In the genomic region with DNA sequence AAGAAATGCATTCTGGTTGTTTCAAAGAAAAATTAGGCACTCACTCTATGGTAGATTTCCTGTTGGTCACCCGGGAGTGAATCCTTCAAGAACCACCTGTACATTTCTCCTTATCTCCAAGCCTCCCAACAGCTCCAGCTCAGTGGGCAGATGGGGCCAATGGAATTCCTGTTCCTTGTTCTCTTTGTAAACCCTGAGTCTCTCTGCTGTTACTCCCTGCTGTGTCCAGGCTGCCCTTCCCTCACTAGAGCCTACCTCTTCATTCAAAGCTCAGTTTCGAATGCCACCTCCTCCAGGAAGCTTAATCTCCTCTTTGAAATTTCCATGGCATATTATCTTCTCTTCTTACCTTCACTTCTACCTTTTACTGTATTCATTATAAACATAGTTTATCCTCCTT, we compare ENCODE assay signal across 14 cellular contexts. TPM values are rescaled to one million over a fixed set of nuclear protein-coding genes. Genes with fewer than 3 reads are reported as not detected.
DNase-seq lines count a peak whose midpoint lies in the region; ATAC-seq and TF ChIP-seq lines count a peak whose summit lies in the region.
"Had no signal": no experiment of that assay in that cellular context is flagged by ENCODE, and none has a peak within 500 bp of the region (broad histone marks: within the 10 kb centered on the region; RNA-seq: fewer than 3 reads in every experiment).

No MANE protein-coding gene starts in this region.

- no peaks in the 10 kb centered on the region for H3K9me3 Mint-ChIP-seq in endodermal cell

- no peak overlapping the region for H2AFZ ChIP-seq in IMR-90 (replicated peaks; ENCODE audit: low read length, poor library complexity)

- no peak overlapping the region for H3K4me3 Mint-ChIP-seq in endodermal cell
- H3K4me3 Mint-ChIP-seq: CD4-positive, CD25-positive, alpha-beta regulatory T cell had no signal

- no peak overlapping the region for H3K14ac ChIP-seq in IMR-90 (replicated peaks; ENCODE audit: low read depth, low read length)

- no peak overlapping the region for H4K8ac ChIP-seq in IMR-90 (ENCODE audit: low read depth in 2 of 2, low read length in 2 of 2)
- H4K8ac ChIP-seq in mesendoderm (ENCODE audit: low read depth, low read length), result no peak overlapping the region

- H2AK5ac ChIP-seq in IMR-90 (ENCODE audit: low read depth, low read length) (no peak overlapping the region), mesendoderm (ENCODE audit: low read length) (no peak overlapping the region)

- peaks cover 25% of the 10 kb centered on the region for H3K27me3 Mint-ChIP-seq in endodermal cell (ENCODE audit: insufficient read depth)

- H4K91ac ChIP-seq in IMR-90 (ENCODE audit: insufficient read depth, low read depth, low read length), result no peak overlapping the region

- POLR2A ChIA-PET in IMR-90 (lab: Charles Lee; ENCODE audit: unreplicated experiment), result interaction anchor here (0.5 kb wide), 1 partner anchor 46 kb away, joined by 4 read pairs; no protein-coding TSS in a partner anchor

- TF ChIP-seq CTCF in IMR-90 (conservative IDR thresholded peaks at IDR 0.05; ENCODE audit: low read depth, low read length), result no peak
- TF ChIP-seq CTCF in endodermal cell (conservative IDR thresholded peaks at IDR 0.05), result no peak
- no peak for TF ChIP-seq CTCF in gastrocnemius medialis (IDR thresholded peaks at IDR 0.05 in 4 of 5, conservative IDR thresholded peaks at IDR 0.05 in 1 of 5)

- peaks cover 2% of the 10 kb centered on the region for H3K36me3 Mint-ChIP-seq in endodermal cell (ENCODE audit: low read depth)
- H3K36me3 Mint-ChIP-seq: CD4-positive, CD25-positive, alpha-beta regulatory T cell had no signal

- no peaks in the 10 kb centered on the region for H4K20me1 ChIP-seq in IMR-90 (ENCODE audit: insufficient read depth, low read length)

- H3K27ac Mint-ChIP-seq in endodermal cell, result peak overlapping the region; percentile 3
- H3K27ac Mint-ChIP-seq: CD4-positive, CD25-positive, alpha-beta regulatory T cell had no signal

- H3K36me3 ChIP-seq in IMR-90 (ENCODE audit: control insufficient read depth, insufficient read depth, low read length) (no peaks in the 10 kb centered on the region), endodermal cell (ENCODE audit: control insufficient read depth, insufficient read depth, low read length) (no peaks in the 10 kb centered on the region), mesendoderm (ENCODE audit: control insufficient read depth, insufficient read depth, low read length) (no peaks in the 10 kb centered on the region), gastrocnemius medialis (no peaks in the 10 kb centered on the region)
- H3K36me3 ChIP-seq: BLaER1 treated with 17β-estradiol and CSF1 and Interleukin-3, amounts not matched to agents 10 nM and 100 nM; HAP-1 had no signal

- CTCF ChIA-PET in IMR-90 (lab: Yijun Ruan, JAX), result no interaction called here

- in situ Hi-C loops in IMR-90 (cut with MboI; ENCODE audit: low sequenced_read_pairs) (no loop called here), gastrocnemius medialis (cut with MboI; ENCODE audit: low sequenced_read_pairs in 4 of 4) (no loop called here)

- no peak overlapping the region for H3K4ac ChIP-seq in IMR-90 (ENCODE audit: low read depth, low read length)
- no peak overlapping the region for H3K4ac ChIP-seq in mesendoderm (ENCODE audit: low read depth, low read length)

- TF ChIP-seq POLR2A in IMR-90 (IDR thresholded peaks at IDR 0.05; ENCODE audit: low read depth, low read length) (no peak), gastrocnemius medialis (IDR thresholded peaks at IDR 0.05) (no peak)

- no TSS peak for BruUV-seq in IMR-90 (replicated peaks; lab: Mats Ljungman, UMichigan)

- no peak overlapping the region for H2AK9ac ChIP-seq in IMR-90 (replicated peaks; ENCODE audit: low read depth, low read length, poor library complexity)

- no peaks in the 10 kb centered on the region for H3K79me1 ChIP-seq in IMR-90 (ENCODE audit: low read depth in 1 of 2, low read length in 2 of 2)
- no peaks in the 10 kb centered on the region for H3K79me1 ChIP-seq in mesendoderm (ENCODE audit: low read length)

- no peaks in the 10 kb centered on the region for H3K9me1 ChIP-seq in IMR-90 (ENCODE audit: insufficient read depth, low read length)

- H2BK120ac ChIP-seq in IMR-90 (ENCODE audit: low read depth, low read length), result peak overlapping the region; percentile 45
- H2BK120ac ChIP-seq in mesendoderm (ENCODE audit: low read depth, low read length), result no peak overlapping the region

- H3K23ac ChIP-seq in IMR-90 (ENCODE audit: low read depth, low read length) (no peak overlapping the region), mesendoderm (ENCODE audit: low read length) (no peak overlapping the region)

- H3K27ac ChIP-seq in IMR-90 (ENCODE audit: insufficient read depth, low read length), result no peak overlapping the region
- no peak overlapping the region for H3K27ac ChIP-seq in endodermal cell (ENCODE audit: low read depth, low read length)
- no peak overlapping the region for H3K27ac ChIP-seq in mesendoderm (ENCODE audit: low read depth, low read length)
- no peak overlapping the region for H3K27ac ChIP-seq in gastrocnemius medialis
- H3K27ac ChIP-seq: BLaER1 treated with 17β-estradiol and CSF1 and Interleukin-3, amounts not matched to agents 10 nM and 100 nM had no signal

- H2BK20ac ChIP-seq in IMR-90 (ENCODE audit: low read depth, low read length), result no peak overlapping the region; the same call in 1 of the 2 replicates

- dilution Hi-C loops in IMR-90 (cut with HindIII; ENCODE audit: low sequenced_read_pairs, unreplicated experiment), result no loop called here

- H3K18ac ChIP-seq in IMR-90 (ENCODE audit: low read depth, low read length), result no peak overlapping the region
- no peak overlapping the region for H3K18ac ChIP-seq in mesendoderm (ENCODE audit: low read length)

- H3K4me1 ChIP-seq in IMR-90 (ENCODE audit: control insufficient read depth, insufficient read depth, low read length) (peaks cover 4% of the 10 kb centered on the region; the same call in 1 of the 2 replicates), endodermal cell (ENCODE audit: control insufficient read depth, insufficient read depth, low read length) (peaks cover 12% of the 10 kb centered on the region), mesendoderm (ENCODE audit: control insufficient read depth, low read depth, low read length) (peaks cover 7% of the 10 kb centered on the region), gastrocnemius medialis (peaks cover 0 to 12% of the 10 kb centered on the region in 2 donors)
- H3K4me1 ChIP-seq: HAP-1 had no signal

- no peak overlapping the region for H2BK5ac ChIP-seq in IMR-90 (ENCODE audit: low read depth, low read length, poor library complexity, severe bottlenecking)
- no peak overlapping the region for H2BK5ac ChIP-seq in mesendoderm (ENCODE audit: low read length)

- H3K56ac ChIP-seq in IMR-90 (ENCODE audit: extremely low read depth, insufficient read depth, low read length), result no peak overlapping the region
- no peak overlapping the region for H3K56ac ChIP-seq in mesendoderm (ENCODE audit: low read length)

- H3K4me2 ChIP-seq in IMR-90 (ENCODE audit: low read depth, low read length) (no peak overlapping the region), mesendoderm (ENCODE audit: low read length) (no peak overlapping the region)
- H3K4me2 ChIP-seq: BLaER1 treated with 17β-estradiol and CSF1 and Interleukin-3, amounts not matched to agents 10 nM and 100 nM had no signal

- ATAC-seq in IMR-90 (ENCODE audit: low read depth), result no peak
- ATAC-seq in HG02981 (IDR thresholded peaks at IDR 0.05; ENCODE audit: unreplicated experiment), result no peak
- no peak for ATAC-seq in gastrocnemius medialis
- ATAC-seq: K562 had no signal

- no peaks in the 10 kb centered on the region for H3K27me3 ChIP-seq in IMR-90 (ENCODE audit: control insufficient read depth, insufficient read depth, low read length)
- H3K27me3 ChIP-seq in endodermal cell (ENCODE audit: control insufficient read depth, insufficient read depth, low read length, poor library complexity, severe bottlenecking), result peaks cover 10% of the 10 kb centered on the region
- H3K27me3 ChIP-seq in mesendoderm (ENCODE audit: insufficient read depth, low read length, poor library complexity), result no peaks in the 10 kb centered on the region
- H3K27me3 ChIP-seq in gastrocnemius medialis, result peaks cover 3 to 8% (median 6%) of the 10 kb centered on the region in 3 donors

- no peak for TF ChIP-seq RAD21 in IMR-90 (IDR thresholded peaks at IDR 0.05; ENCODE audit: low read length)

- DNase-seq in ELF-1 (ENCODE audit: low read depth, low spot score), result peak; percentile 15
- no peak for DNase-seq in IMR-90
- peak; percentile 65 for DNase-seq in endodermal cell
- peak; percentile 77 for DNase-seq in mesendoderm
- DNase-seq in stimulated activated CD4-positive, alpha-beta T cell treated with anti-CD3 and anti-CD28 coated beads, Interleukin-2, amount 100 ng/mL, for 24 hours, result no peak
- DNase-seq in gastrocnemius medialis, result no peak
- DNase-seq: 8988T; ACHN; CD4-positive, CD25-positive, alpha-beta regulatory T cell; DMS53 had no signal

- intact Hi-C loops in IMR-90 (cut with micrococcal nuclease), result loop anchor here (2.0 to 5.0 kb wide), 3 partner anchors 95 to 659 kb away; no protein-coding TSS in a partner anchor
- intact Hi-C loops in gastrocnemius medialis (cut with DNase I; ENCODE audit: low total_unique reads), result no loop called here

- WGBS in IMR-90 (ENCODE audit: extremely low coverage in 2 of 2, insufficient read length in 1 of 2), 2 experiments, result no CpG with 5 or more reads among the region's 2 CpGs
- WGBS in endodermal cell (ENCODE audit: insufficient coverage in 1 of 2, insufficient read length in 1 of 2), 2 experiments, result 22 to 35% methylated on average over 2 of the region's 2 CpGs
- no CpG with 5 or more reads among the region's 2 CpGs for WGBS in mesendoderm (ENCODE audit: extremely low coverage, insufficient coverage, low lambda C conversion rate)

- peaks cover 50% of the 10 kb centered on the region for H3K4me1 Mint-ChIP-seq in endodermal cell

- H3K79me2 ChIP-seq in mesendoderm (ENCODE audit: control insufficient read depth, insufficient read depth, low read length), result no peaks in the 10 kb centered on the region

- no peak overlapping the region for H3K4me3 ChIP-seq in IMR-90 (ENCODE audit: insufficient read depth, low read depth, low read length)
- no peak overlapping the region for H3K4me3 ChIP-seq in endodermal cell (ENCODE audit: low read length)
- no peak overlapping the region for H3K4me3 ChIP-seq in mesendoderm (ENCODE audit: low read length)
- H3K4me3 ChIP-seq in gastrocnemius medialis, result no peak overlapping the region
- H3K4me3 ChIP-seq: BLaER1 treated with 17β-estradiol and CSF1 and Interleukin-3, amounts not matched to agents 10 nM and 100 nM; HAP-1; K562 had no signal

- H3K9me3 ChIP-seq in IMR-90 (ENCODE audit: control insufficient read depth, insufficient read depth, low read length), result no peaks in the 10 kb centered on the region
- H3K9me3 ChIP-seq in endodermal cell (ENCODE audit: control insufficient read depth, low read length), result no peaks in the 10 kb centered on the region
- no peaks in the 10 kb centered on the region for H3K9me3 ChIP-seq in gastrocnemius medialis
- H3K9me3 ChIP-seq: BLaER1 treated with 17β-estradiol and CSF1 and Interleukin-3, amounts not matched to agents 10 nM and 100 nM; HAP-1 had no signal

- no peak overlapping the region for H4K5ac ChIP-seq in IMR-90 (ENCODE audit: low read depth, low read length)
- no peak overlapping the region for H4K5ac ChIP-seq in mesendoderm (ENCODE audit: low read length)

- H2BK15ac ChIP-seq in IMR-90 (ENCODE audit: low read depth, low read length), result no peak overlapping the region
- no peak overlapping the region for H2BK15ac ChIP-seq in mesendoderm (replicated peaks; ENCODE audit: low read depth)

- no peak overlapping the region for H3K9ac ChIP-seq in IMR-90 (ENCODE audit: low read depth, low read length)
- H3K9ac ChIP-seq in endodermal cell (ENCODE audit: extremely low read depth, low read length, poor library complexity, severe bottlenecking), result no peak overlapping the region
- no peak overlapping the region for H3K9ac ChIP-seq in mesendoderm (ENCODE audit: low read length)
- H3K9ac ChIP-seq: BLaER1 treated with 17β-estradiol and CSF1 and Interleukin-3, amounts not matched to agents 10 nM and 100 nM had no signal

RNA-seq across cellular contexts. Expression of gene BMPER, which starts 3.5 kb away (rescaled TPM):
- 7.5 and 7.9 TPM in 2 replicates for total RNA-seq in IMR-90 (2012; rRNA removed)
- 4.6 and 6.2 TPM in 2 replicates for polyA plus RNA-seq in IMR-90 (2012; rRNA removed)
- polyA plus RNA-seq in IMR-90 (2012; cell fraction: cytosol; rRNA removed), result 4.7 and 5.8 TPM in 2 replicates
- polyA plus RNA-seq in IMR-90 (2012; cell fraction: nucleus; rRNA removed; ENCODE audit: low replicate concordance), result 6.5 and 7.8 TPM in 2 replicates
- 10 to 100 TPM; 71.2 to 72.2 TPM for total RNA-seq in endodermal cell
- polyA plus RNA-seq in endodermal cell (2013, experiment 1 of 2), result 5.0 TPM
- polyA plus RNA-seq in endodermal cell (2013, experiment 2 of 2), result 3.2 TPM
- 0.52 TPM for polyA plus RNA-seq in mesendoderm (2013, experiment 1 of 2)
- polyA plus RNA-seq in mesendoderm (2013, experiment 2 of 2), result 0.64 TPM
- 10 to 100 TPM in 1 of 4 donors, 1 to 10 TPM in 3; 1.7 to 11.0 (median 4.5) TPM for total RNA-seq in gastrocnemius medialis
- total RNA-seq: CD4-positive, CD25-positive, alpha-beta regulatory T cell; K562 had no signal
- polyA plus RNA-seq: CD4-positive, CD25-positive, alpha-beta regulatory T cell; K562 had no signal

Comparison
In these comparisons a context has a peak if more than half of its experiments do, and no peak if none do; other contexts are left out.
1. DNase-seq: peak in ELF-1 (single experiment), endodermal cell (single experiment) and mesendoderm (single experiment); none in IMR-90 (single experiment), stimulated activated CD4-positive, alpha-beta T cell treated with anti-CD3 and anti-CD28 coated beads, Interleukin-2, amount 100 ng/mL, for 24 hours (0 of 2) and gastrocnemius medialis (0 of 2).